In genomic region chr21:43173930-43174329, GRCh38 we compare ENCODE assay signal across 12 cellular contexts. TPM values are rescaled to one million over a fixed set of nuclear protein-coding genes. Genes with fewer than 3 reads are reported as not detected.
"Had no signal": no experiment of that assay in that cellular context is flagged by ENCODE, and none has a peak within 500 bp of the region (broad histone marks: within the 10 kb centered on the region; RNA-seq: fewer than 3 reads in every experiment).

No MANE protein-coding gene starts in this region.

RNA-seq across cellular contexts. Expression of gene CRYAA, which starts 5.1 kb away (rescaled TPM):
- total RNA-seq: activated CD4-positive, alpha-beta memory T cell treated with anti-CD3 and anti-CD28 coated beads, Interleukin-2, amount 10 ng/mL, durations not matched to agents 7 days and 5 days; activated CD4-positive, alpha-beta T cell treated with anti-CD3 and anti-CD28 coated beads for 36 hours; activated CD4-positive, alpha-beta T cell treated with anti-CD3 and anti-CD28 coated beads, Interleukin-2, amount 10 ng/mL, durations not matched to agents 7 days and 5 days; activated CD8-positive, alpha-beta memory T cell treated with anti-CD3 and anti-CD28 coated beads for 36 hours; activated CD8-positive, alpha-beta T cell treated with anti-CD3 and anti-CD28 coated beads, Interleukin-2, amount 10 ng/mL, durations not matched to agents 7 days and 5 days; activated T-helper 2 cell treated with anti-CD3 and anti-CD28 coated beads, Interferon-gamma antibody, Interleukin-2, Interleukin-4, amounts not matched to agents 10 μg/mL and 5 μg/mL and 100 μg/mL, durations not matched to agents 14 hours and 24 hours and 36 hours; adrenal gland; aorta; astrocyte; body of pancreas; breast epithelium; cardiac septum had no signal
- polyA plus RNA-seq: adrenal gland, aorta had no signal
